In genomic region chr2:147331790-147332419, GRCh38 we compare ENCODE assay signal across 7 cellular contexts.
DNase-seq lines count a peak whose midpoint lies in the region; ATAC-seq, FAIRE-seq and TF ChIP-seq lines count a peak whose summit lies in the region.

No MANE protein-coding gene starts in this region.

- peak; percentile 1 for DNase-seq in GM12892 (ENCODE audit: insufficient read length)
- DNase-seq in NCI-H1436 treated with DMSO at 0.1 percent for 48 hours (lab: John Stamatoyannopoulos, UW): peak; percentile 8
- peak; percentile 34 to 46 for DNase-seq in activated T-cell treated with anti-CD3 and anti-CD28 coated beads, Interleukin-2, amount 50 U/mL, for 48 hours
- peak; percentile 10 for DNase-seq in kidney epithelial cell (ENCODE audit: low read depth)
- DNase-seq in NCI-H1930 (lab: John Stamatoyannopoulos, UW): no peak
- DNase-seq in DMS114 treated with DMSO at 0.1 percent for 48 hours (lab: John Stamatoyannopoulos, UW; ENCODE audit: unreplicated experiment): no peak

- no peak for TF ChIP-seq POLR2A in GM12892 (IDR thresholded peaks at IDR 0.05; ENCODE audit: low read depth, low read length)

- H3K36me3 ChIP-seq in kidney epithelial cell (ENCODE audit: control insufficient read depth, insufficient read depth, low read length): no peaks in the 10 kb centered on the region

- no peak overlapping the region for H3K4me3 ChIP-seq in kidney epithelial cell (ENCODE audit: low read depth, low read length)

- TF ChIP-seq CTCF in kidney epithelial cell (IDR thresholded peaks at IDR 0.05; ENCODE audit: insufficient read depth, low read length, poor library complexity, severe bottlenecking): peak; percentile 66

- H3K27me3 ChIP-seq in kidney epithelial cell (ENCODE audit: control insufficient read depth, insufficient read depth, low read length): no peaks in the 10 kb centered on the region

- no peak for FAIRE-seq in GM12892 (lab: Jason Lieb, UNC)

- peak; percentile 70 for ATAC-seq in GM21723 (IDR thresholded peaks at IDR 0.05; ENCODE audit: unreplicated experiment)

Comparison
In these comparisons a context has a peak if more than half of its experiments do, and no peak if none do; other contexts are left out.
1. DNase-seq: peak in GM12892 (single experiment), NCI-H1436 treated with DMSO at 0.1 percent for 48 hours (single experiment), activated T-cell treated with anti-CD3 and anti-CD28 coated beads, Interleukin-2, amount 50 U/mL, for 48 hours (2 of 2) and kidney epithelial cell (single experiment); none in NCI-H1930 (0 of 2) and DMS114 treated with DMSO at 0.1 percent for 48 hours (single experiment).